11 cellular contexts compared by ENCODE assay signal in the genomic region with DNA sequence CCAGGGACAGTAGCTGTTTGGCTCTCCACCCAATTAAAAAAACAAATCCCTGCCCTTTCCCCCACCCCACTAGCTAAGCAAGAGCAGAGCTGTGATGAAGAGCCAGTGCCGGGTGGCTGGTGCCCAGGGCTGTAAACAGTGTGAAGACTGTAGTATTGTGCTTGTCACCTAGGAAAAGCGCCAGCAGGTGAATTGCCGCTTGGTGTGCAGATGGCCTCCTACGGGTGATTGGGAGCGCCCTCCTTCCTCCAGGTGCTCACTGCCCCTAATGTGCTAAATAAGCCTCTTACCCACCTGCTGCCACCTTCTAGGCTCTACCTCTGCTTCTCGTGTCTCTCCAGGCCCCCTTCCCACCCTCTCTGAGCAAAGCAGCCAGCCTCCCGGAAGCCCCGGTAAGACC. TPM values are rescaled to one million over a fixed set of nuclear protein-coding genes. Genes with fewer than 3 reads are reported as not detected.
DNase-seq lines count a peak whose midpoint lies in the region; ATAC-seq and TF ChIP-seq lines count a peak whose summit lies in the region.
"Had no signal": no experiment of that assay in that cellular context is flagged by ENCODE, and none has a peak within 500 bp of the region (broad histone marks: within the 10 kb centered on the region; RNA-seq: fewer than 3 reads in every experiment).

No MANE protein-coding gene starts in this region.

- no peak overlapping the region for H3K4me3 ChIP-seq in esophagus muscularis mucosa
- no peak overlapping the region for H3K4me3 ChIP-seq in skeletal muscle satellite cell (ENCODE audit: low read length)

- TF ChIP-seq POLR2A in esophagus muscularis mucosa (IDR thresholded peaks at IDR 0.05; ENCODE audit: low read depth), result no peak

- H3K36me3 ChIP-seq in esophagus muscularis mucosa (peaks cover 8 to 60% (median 40%) of the 10 kb centered on the region in 4 donors), skeletal muscle satellite cell (ENCODE audit: insufficient read depth, low read length) (peaks cover 57% of the 10 kb centered on the region)

- intact Hi-C loops in esophagus muscularis mucosa (cut with DNase I), result no loop called here

- H3K9me3 ChIP-seq in esophagus muscularis mucosa (no peaks in the 10 kb centered on the region), skeletal muscle satellite cell (replicated peaks; ENCODE audit: low read length) (no peaks in the 10 kb centered on the region)

- peak overlapping the region; percentile 67 for H3K4me2 ChIP-seq in skeletal muscle satellite cell (ENCODE audit: low read length)

- no peak for TF ChIP-seq CTCF in esophagus muscularis mucosa (IDR thresholded peaks at IDR 0.05)

- peak overlapping the region; percentile 63 to 75 (median 69) for H3K27ac ChIP-seq in esophagus muscularis mucosa (replicated peaks in 1 of 4)

- no peak overlapping the region for H3K9ac ChIP-seq in skeletal muscle satellite cell (ENCODE audit: low read depth, low read length)

- peaks cover 35 to 72% (median 69%) of the 10 kb centered on the region in 4 donors for H3K4me1 ChIP-seq in esophagus muscularis mucosa
- peaks cover 46% of the 10 kb centered on the region for H3K4me1 ChIP-seq in skeletal muscle satellite cell (ENCODE audit: control insufficient read depth, insufficient read depth, low read length)

- DNase-seq in HT-29 (ENCODE audit: low spot score) (peak; percentile 78), NCI-H2196 treated with DMSO at 0.1 percent for 48 hours (lab: John Stamatoyannopoulos, UW; ENCODE audit: unreplicated experiment) (peak; percentile 67), esophagus muscularis mucosa (ENCODE audit: extremely low spot score) (no peak), SHP77 treated with DMSO at 0.1 percent for 48 hours (lab: John Stamatoyannopoulos, UW) (no peak), retina (no peak)
- DNase-seq: foreskin melanocyte; stimulated activated CD4-positive, alpha-beta T cell treated with anti-CD3 and anti-CD28 coated beads, Interleukin-4, amount 100 ng/mL, for 4 hours had no signal

- ATAC-seq in HG03469 (IDR thresholded peaks at IDR 0.05; ENCODE audit: unreplicated experiment) (no peak), HG03095 (IDR thresholded peaks at IDR 0.05; ENCODE audit: unreplicated experiment) (no peak)

- WGBS in esophagus muscularis mucosa, result 81% methylated on average over 8 of the region's 8 CpGs

- H3K27me3 ChIP-seq in esophagus muscularis mucosa (no peaks in the 10 kb centered on the region), skeletal muscle satellite cell (ENCODE audit: control insufficient read depth, insufficient read depth, low read length) (no peaks in the 10 kb centered on the region)

- no peak for TF ChIP-seq EP300 in esophagus muscularis mucosa (IDR thresholded peaks at IDR 0.05)

RNA-seq across cellular contexts. Expression of a gene that starts 18.4 kb away (rescaled TPM):
- total RNA-seq in HT-29 (2014; rRNA removed; shearing (Covaris generic)), result not detected in 2 replicates
- 1 to 10 TPM in 1 of 4 donors, under 1 TPM in 3; 0.42 to 1.4 (median 0.70) TPM for total RNA-seq in esophagus muscularis mucosa
- total RNA-seq in skeletal muscle satellite cell (2012; rRNA removed), result 0.76 and 10.3 TPM in 2 replicates
- total RNA-seq: HT1080 had no signal

RNA-seq across cellular contexts. Expression of a gene that starts 41.1 kb away (rescaled TPM):
- total RNA-seq in HT-29 (2014; rRNA removed; shearing (Covaris generic)), result 206 and 222 TPM in 2 replicates
- total RNA-seq in esophagus muscularis mucosa, result 100 to 1,000 TPM; 163 to 197 (median 182) TPM
- total RNA-seq in skeletal muscle satellite cell (2012; rRNA removed), result 162 and 194 TPM in 2 replicates

RNA-seq across cellular contexts. Expression of a gene that starts 59.0 kb away (rescaled TPM):
- 56.0 and 67.0 TPM in 2 replicates for total RNA-seq in HT-29 (2014; rRNA removed; shearing (Covaris generic))
- total RNA-seq in esophagus muscularis mucosa, result 100 to 1,000 TPM in 2 of 4 donors, 10 to 100 TPM in 2; 91.9 to 251 (median 129) TPM
- 54.8 and 58.1 TPM in 2 replicates for total RNA-seq in skeletal muscle satellite cell (2012; rRNA removed)

Comparison
In these comparisons a context has a peak if more than half of its experiments do, and no peak if none do; other contexts are left out.
1. DNase-seq: peak in HT-29 (single experiment) and NCI-H2196 treated with DMSO at 0.1 percent for 48 hours (single experiment); none in esophagus muscularis mucosa (single experiment), SHP77 treated with DMSO at 0.1 percent for 48 hours (single experiment) and retina (single experiment).